ENCODE assay signal across 8 cellular contexts in the genomic region with DNA sequence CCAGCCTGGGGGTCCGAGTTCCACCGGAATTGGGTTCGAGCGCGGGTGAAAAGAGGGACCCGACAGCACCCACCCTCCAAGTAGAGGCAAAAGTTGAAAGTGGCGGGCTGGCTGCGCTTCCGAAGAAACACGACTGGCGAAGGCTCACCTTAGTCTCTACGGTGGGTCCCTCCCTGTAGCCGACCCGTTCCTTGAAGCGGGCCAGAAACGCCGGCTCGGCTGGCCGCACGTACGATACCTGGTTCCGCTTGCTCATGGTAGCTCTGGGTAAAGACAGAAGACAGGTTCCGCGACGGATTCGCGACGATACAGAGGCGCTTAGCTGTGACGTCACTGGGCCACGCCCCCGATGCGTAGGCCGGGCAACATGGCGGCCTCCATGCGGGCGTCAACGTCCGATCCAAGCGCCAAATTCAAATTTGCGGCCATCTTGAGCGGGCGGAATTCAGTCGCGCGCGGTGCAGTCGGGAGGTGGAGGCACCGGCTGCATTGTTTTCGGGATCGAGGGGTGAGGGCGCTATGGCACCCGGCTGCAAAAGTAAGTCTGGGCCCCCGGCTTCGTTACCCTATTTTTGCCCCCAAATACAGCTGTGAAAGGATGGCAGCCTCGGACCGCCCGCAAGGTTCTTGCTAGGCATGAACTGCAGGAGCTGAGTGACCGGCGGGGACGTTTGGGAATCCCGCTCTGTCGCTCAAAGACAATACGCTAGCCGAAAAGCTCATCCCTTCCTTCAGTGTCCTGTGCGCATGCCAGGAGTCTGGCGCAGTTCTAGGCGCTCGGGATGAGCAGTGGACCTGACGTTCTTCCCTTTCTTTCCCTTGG. TPM values are rescaled to one million over a fixed set of nuclear protein-coding genes. Genes with fewer than 3 reads are reported as not detected.
DNase-seq lines count a peak whose midpoint lies in the region; ATAC-seq and TF ChIP-seq lines count a peak whose summit lies in the region.

A gene (minus strand): TSS at position 273 of the 823 bp plus-strand sequence. CDS start 17 bp downstream, at position 256.
A gene with protein sequence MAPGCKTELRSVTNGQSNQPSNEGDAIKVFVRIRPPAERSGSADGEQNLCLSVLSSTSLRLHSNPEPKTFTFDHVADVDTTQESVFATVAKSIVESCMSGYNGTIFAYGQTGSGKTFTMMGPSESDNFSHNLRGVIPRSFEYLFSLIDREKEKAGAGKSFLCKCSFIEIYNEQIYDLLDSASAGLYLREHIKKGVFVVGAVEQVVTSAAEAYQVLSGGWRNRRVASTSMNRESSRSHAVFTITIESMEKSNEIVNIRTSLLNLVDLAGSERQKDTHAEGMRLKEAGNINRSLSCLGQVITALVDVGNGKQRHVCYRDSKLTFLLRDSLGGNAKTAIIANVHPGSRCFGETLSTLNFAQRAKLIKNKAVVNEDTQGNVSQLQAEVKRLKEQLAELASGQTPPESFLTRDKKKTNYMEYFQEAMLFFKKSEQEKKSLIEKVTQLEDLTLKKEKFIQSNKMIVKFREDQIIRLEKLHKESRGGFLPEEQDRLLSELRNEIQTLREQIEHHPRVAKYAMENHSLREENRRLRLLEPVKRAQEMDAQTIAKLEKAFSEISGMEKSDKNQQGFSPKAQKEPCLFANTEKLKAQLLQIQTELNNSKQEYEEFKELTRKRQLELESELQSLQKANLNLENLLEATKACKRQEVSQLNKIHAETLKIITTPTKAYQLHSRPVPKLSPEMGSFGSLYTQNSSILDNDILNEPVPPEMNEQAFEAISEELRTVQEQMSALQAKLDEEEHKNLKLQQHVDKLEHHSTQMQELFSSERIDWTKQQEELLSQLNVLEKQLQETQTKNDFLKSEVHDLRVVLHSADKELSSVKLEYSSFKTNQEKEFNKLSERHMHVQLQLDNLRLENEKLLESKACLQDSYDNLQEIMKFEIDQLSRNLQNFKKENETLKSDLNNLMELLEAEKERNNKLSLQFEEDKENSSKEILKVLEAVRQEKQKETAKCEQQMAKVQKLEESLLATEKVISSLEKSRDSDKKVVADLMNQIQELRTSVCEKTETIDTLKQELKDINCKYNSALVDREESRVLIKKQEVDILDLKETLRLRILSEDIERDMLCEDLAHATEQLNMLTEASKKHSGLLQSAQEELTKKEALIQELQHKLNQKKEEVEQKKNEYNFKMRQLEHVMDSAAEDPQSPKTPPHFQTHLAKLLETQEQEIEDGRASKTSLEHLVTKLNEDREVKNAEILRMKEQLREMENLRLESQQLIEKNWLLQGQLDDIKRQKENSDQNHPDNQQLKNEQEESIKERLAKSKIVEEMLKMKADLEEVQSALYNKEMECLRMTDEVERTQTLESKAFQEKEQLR (N-terminal part only) (plus strand): TSS at position 448 of the 823 bp plus-strand sequence. CDS start 72 bp downstream, at position 520.

- peak within 1 kb of the TSS; percentile 80 for H3K27ac ChIP-seq in upper lobe of right lung

- TF ChIP-seq CTCF in GM12874 (IDR thresholded peaks at IDR 0.05; ENCODE audit: insufficient read depth, low read depth, low read length) = 0 out of 2 replicates have a peak, but pooled peaks have one; percentile 6
- TF ChIP-seq CTCF in upper lobe of right lung (IDR thresholded peaks at IDR 0.05) = no peak

- peaks cover 6% of the 10 kb centered on the region for H3K9me3 ChIP-seq in adipocyte (ENCODE audit: control insufficient read depth, low read length)
- H3K9me3 ChIP-seq in upper lobe of right lung = no peaks in the 10 kb centered on the region

- H3K4me3 ChIP-seq in adipocyte (ENCODE audit: low read length) = peak within 1 kb of the TSS; percentile 99
- peak within 1 kb of the TSS; percentile 68 for H3K4me3 ChIP-seq in upper lobe of right lung

- peak; percentile 94 for ATAC-seq in HG02798 (IDR thresholded peaks at IDR 0.05; ENCODE audit: poor library complexity, unreplicated experiment)
- peak; percentile 100 for ATAC-seq in upper lobe of right lung

- H3K4me1 ChIP-seq in adipocyte (ENCODE audit: control insufficient read depth, insufficient read depth, low read length) = peaks cover 11% of the 10 kb centered on the region
- H3K4me1 ChIP-seq in upper lobe of right lung = peaks cover 5% of the 10 kb centered on the region

- H3K36me3 ChIP-seq in adipocyte (ENCODE audit: control insufficient read depth, insufficient read depth, low read length, severe bottlenecking) = peaks cover 14% of the 10 kb centered on the region
- no peaks in the 10 kb centered on the region for H3K36me3 ChIP-seq in upper lobe of right lung

- H3K27me3 ChIP-seq in adipocyte (replicated peaks; ENCODE audit: control insufficient read depth, insufficient read depth, low read length) (no peaks in the 10 kb centered on the region), upper lobe of right lung (no peaks in the 10 kb centered on the region)

- peak within 1 kb of the TSS; percentile 95 for H3K9ac ChIP-seq in adipocyte (ENCODE audit: low read length)

- intact Hi-C loops in cardiac septum (cut with DNase I) = loop anchor here (2.0 to 5.0 kb wide), 4 partner anchors 33 to 424 kb away; a partner anchor contains a TSS
- intact Hi-C loops in upper lobe of right lung (cut with DNase I) = no loop called here

- DNase-seq in NCI-H1417 treated with DMSO at 0.1 percent for 48 hours (lab: John Stamatoyannopoulos, UW) = peak; percentile 69
- peak; percentile 94 for DNase-seq in SW480 (ENCODE audit: low spot score)
- peak; percentile 99 for DNase-seq in adipocyte (ENCODE audit: low read depth)
- peak; percentile 98 for DNase-seq in cardiac septum (ENCODE audit: low spot score)
- DNase-seq in pons (ENCODE audit: low spot score) = peak; percentile 93
- DNase-seq in upper lobe of right lung = peak; percentile 98

RNA-seq across cellular contexts. Expression of the first gene that starts in this region (rescaled TPM):
- 24.0 TPM for total RNA-seq in cardiac septum
- total RNA-seq in upper lobe of right lung = 25.2 TPM

RNA-seq across cellular contexts. Expression of the second gene that starts in this region (rescaled TPM):
- total RNA-seq in cardiac septum (0.30 TPM), upper lobe of right lung (0.81 TPM)

Comparison
In these comparisons a context has a peak if more than half of its experiments do, and no peak if none do; other contexts are left out.
1. Peak in every context shown above with its lines: DNase-seq, ATAC-seq, H3K4me3 ChIP-seq and H3K27ac ChIP-seq.